10 cellular contexts compared by ENCODE assay signal in the genomic region with DNA sequence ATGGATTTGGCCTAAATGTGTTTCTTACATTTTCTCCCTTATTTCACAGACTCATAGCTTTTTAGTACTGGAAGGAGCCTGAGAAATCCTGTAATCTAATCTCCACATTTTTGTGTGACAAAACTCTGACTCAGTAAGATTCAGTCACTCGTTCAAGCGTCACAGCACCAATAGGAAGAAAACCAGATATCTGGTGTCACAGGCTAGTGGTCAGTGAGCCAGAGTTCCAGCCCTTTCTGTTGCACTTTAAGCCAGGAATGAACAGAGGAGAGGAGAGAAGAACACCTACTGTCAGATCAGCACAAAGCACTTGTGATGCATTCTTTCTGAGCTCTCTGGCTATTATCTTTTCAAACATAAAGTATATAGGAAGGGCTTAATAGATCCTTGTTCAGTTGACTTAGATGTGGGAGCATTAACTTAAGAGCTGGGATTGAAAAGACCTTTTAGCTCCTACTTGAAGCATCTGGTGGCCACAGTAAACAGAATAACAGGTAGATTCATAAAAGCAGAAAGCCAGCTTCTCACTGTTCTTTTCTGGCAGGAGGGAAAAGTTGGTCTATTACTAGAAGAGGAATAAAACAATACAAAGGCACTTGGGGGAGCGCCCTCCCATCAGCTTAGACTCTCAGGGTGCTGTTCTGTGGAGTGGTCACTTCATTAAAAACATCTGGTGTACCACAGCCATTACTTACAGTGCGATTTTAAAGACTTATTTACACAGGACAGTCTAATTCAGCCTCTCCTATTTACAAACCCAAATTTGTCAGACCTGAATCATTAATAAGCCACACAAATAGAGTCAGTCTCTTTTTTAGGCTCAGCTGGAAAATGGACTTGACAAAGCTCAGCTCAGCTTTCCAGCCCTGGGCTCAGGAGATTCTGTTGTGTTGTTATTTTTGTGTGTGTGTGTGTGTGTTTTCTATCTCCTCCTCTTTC. TPM values are rescaled to one million over a fixed set of nuclear protein-coding genes. Genes with fewer than 3 reads are reported as not detected.
DNase-seq lines count a peak whose midpoint lies in the region; ATAC-seq, FAIRE-seq and TF ChIP-seq lines count a peak whose summit lies in the region.
"Had no signal": no experiment of that assay in that cellular context is flagged by ENCODE, and none has a peak within 500 bp of the region (broad histone marks: within the 10 kb centered on the region; RNA-seq: fewer than 3 reads in every experiment).

No MANE protein-coding gene starts in this region.

- TF ChIP-seq POLR2A in body of pancreas (IDR thresholded peaks at IDR 0.05): no peak
- TF ChIP-seq POLR2A in GM12892 (IDR thresholded peaks at IDR 0.05; ENCODE audit: low read depth, low read length): no peak

- intact Hi-C loops in body of pancreas (cut with DNase I) (no loop called here), kidney (cut with DNase I) (no loop called here)

- in situ Hi-C loops in ACHN (cut with HindIII; ENCODE audit: low pct_ligation_motif_present, low pct_unique_long_range_greater_than_20kb, low sequenced_read_pairs): no loop called here

- H3K4me3 ChIP-seq in body of pancreas: no peak overlapping the region
- no peak overlapping the region for H3K4me3 ChIP-seq in kidney (ENCODE audit: low read length in 2 of 2)

- peak; percentile 93 for DNase-seq in ACHN
- no peak for DNase-seq in body of pancreas
- DNase-seq in kidney: no peak
- DNase-seq in GM12892 (ENCODE audit: insufficient read length): no peak
- DNase-seq in NOMO-1 treated with dmso at 0.1 percent for 144 hours (lab: John Stamatoyannopoulos, UW; ENCODE audit: unreplicated experiment): no peak
- no peak for DNase-seq in activated naive CD4-positive, alpha-beta T cell (lab: John Stamatoyannopoulos, UW)
- DNase-seq: activated CD4-positive, CD25-positive, alpha-beta regulatory T cell; CD4-positive, CD25-positive, alpha-beta regulatory T cell had no signal

- H3K9me3 ChIP-seq in body of pancreas (no peaks in the 10 kb centered on the region), kidney (ENCODE audit: control insufficient read depth in 1 of 2, low read length in 2 of 2) (no peaks in the 10 kb centered on the region)

- H3K4me1 ChIP-seq in body of pancreas (no peaks in the 10 kb centered on the region), kidney (ENCODE audit: control insufficient read depth in 1 of 2, insufficient read depth in 1 of 2, low read depth in 1 of 2, low read length in 2 of 2) (no peaks in the 10 kb centered on the region)

- H3K27ac ChIP-seq in body of pancreas: no peak overlapping the region
- H3K27ac ChIP-seq in kidney (ENCODE audit: low read depth in 2 of 2, low read length in 2 of 2): peak overlapping the region; percentile 19 to 66

- H3K9ac ChIP-seq in kidney (ENCODE audit: low read length in 2 of 2): no peak overlapping the region

- H3K36me3 ChIP-seq in body of pancreas (replicated peaks in 1 of 2; ENCODE audit: insufficient read depth in 1 of 2, low read depth in 2 of 2) (no peaks in the 10 kb centered on the region), kidney (ENCODE audit: control insufficient read depth in 1 of 2, insufficient read depth in 2 of 2, low read length in 2 of 2) (no peaks in the 10 kb centered on the region)

- no peak for TF ChIP-seq RAD21 in Ishikawa (IDR thresholded peaks at IDR 0.05; ENCODE audit: low read depth)

- peak; percentile 77 for TF ChIP-seq EP300 in Ishikawa (IDR thresholded peaks at IDR 0.05; ENCODE audit: borderline replicate concordance)

- FAIRE-seq in kidney (lab: Jason Lieb, UNC) (peak; percentile 74), GM12892 (lab: Jason Lieb, UNC) (no peak)

- H3K27me3 ChIP-seq in body of pancreas: no peaks in the 10 kb centered on the region

- ATAC-seq in body of pancreas (peak; percentile 45), HG02642 (IDR thresholded peaks at IDR 0.05; ENCODE audit: poor library complexity, unreplicated experiment) (no peak)

- 59 to 63% methylated on average over 4 of the region's 4 CpGs for WGBS in body of pancreas, 2 donors

- no peak for TF ChIP-seq CTCF in body of pancreas (IDR thresholded peaks at IDR 0.05)
- no peak for TF ChIP-seq CTCF in kidney (IDR thresholded peaks at IDR 0.05; ENCODE audit: borderline replicate concordance, extremely low read depth, insufficient read depth)

TF ChIP-seq in Ishikawa, 13 proteins besides CTCF, POLR2A, EP300 and RAD21:
- TF ChIP-seq CREB1 (IDR thresholded peaks at IDR 0.05; ENCODE audit: low read depth) (peak; percentile 57), TCF12 (IDR thresholded peaks at IDR 0.05; ENCODE audit: low read depth) (peak; percentile 53; the same call in 1 of the 2 replicates), NFIC (IDR thresholded peaks at IDR 0.05) (peak; percentile 42; the same call in 1 of the 2 replicates), FOXM1 (IDR thresholded peaks at IDR 0.05; ENCODE audit: borderline replicate concordance, low read depth) (0 out of 2 replicates have a peak, but pooled peaks have one; percentile 66), YY1 (IDR thresholded peaks at IDR 0.05; ENCODE audit: low read depth) (no peak)

RNA-seq across cellular contexts. Expression of gene NID2, which starts 12.2 kb away (rescaled TPM):
- total RNA-seq in body of pancreas: 10 to 100 TPM; 34.6 to 37.6 TPM
- total RNA-seq in kidney: 37.7 TPM
- 7.1 TPM for polyA plus RNA-seq in kidney (ENCODE audit: insufficient read depth, low read depth, low replicate concordance)
- polyA plus RNA-seq in GM12892 (2012; ENCODE audit: missing spikeins): 0.36 TPM
- total RNA-seq: CD4-positive, CD25-positive, alpha-beta regulatory T cell had no signal

Comparison
In these comparisons a context has a peak if more than half of its experiments do, and no peak if none do; other contexts are left out.
1. H3K27ac ChIP-seq: peak in kidney (2 of 2); none in body of pancreas (0 of 4).